1 cellular context compared by ENCODE assay signal in the genomic region with DNA sequence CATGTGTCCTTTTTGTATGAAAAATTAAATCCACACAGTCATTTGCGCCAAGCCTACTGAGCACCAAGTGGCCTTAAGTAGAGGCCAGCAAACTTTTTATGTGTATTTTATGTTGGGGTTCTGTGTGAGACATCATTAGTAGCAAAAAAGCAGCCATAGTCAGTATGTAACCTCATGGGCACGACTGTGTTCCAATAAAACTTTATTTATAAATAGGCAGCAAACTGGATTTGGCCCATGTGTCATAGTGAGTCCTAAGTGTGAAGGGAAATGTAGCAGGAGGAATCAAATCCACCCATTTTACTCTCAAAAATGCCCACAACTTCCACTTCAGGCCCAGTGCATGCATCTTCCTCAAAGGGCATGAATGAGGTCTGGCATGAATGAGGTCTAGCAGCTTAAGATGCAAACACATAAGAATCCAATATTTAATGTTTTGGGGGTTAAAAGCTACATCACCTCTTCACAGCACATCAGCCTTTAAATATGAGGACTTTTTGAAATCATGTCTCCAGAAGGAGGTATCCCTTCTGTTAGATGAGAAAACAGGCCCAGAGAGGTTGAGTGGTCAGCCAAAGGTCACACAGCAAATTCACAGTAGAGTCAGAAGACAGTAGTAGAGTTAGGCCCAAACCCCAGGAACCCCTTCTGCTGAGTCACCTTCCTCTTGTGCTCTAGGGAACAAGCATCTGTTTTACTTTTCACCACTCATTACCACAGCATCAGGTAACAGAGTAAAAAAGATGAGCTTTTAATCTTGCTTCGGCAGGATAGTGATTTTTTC.
TF ChIP-seq lines count a peak whose summit lies in the region.

No MANE protein-coding gene starts in this region.

TF ChIP-seq in K562, 482 proteins besides CTCF, POLR2A, EP300 and RAD21 (continued from another document):
- no peak for TF ChIP-seq CUX1 (CRISPR knock-in tag; IDR thresholded peaks at IDR 0.05)
- peak; percentile 79 for TF ChIP-seq CHD4 (IDR thresholded peaks at IDR 0.05; ENCODE audit: insufficient read depth, insufficient replicate concordance, low read depth, low read length, poor library complexity, severe bottlenecking)
- no peak for TF ChIP-seq HMG20A (CRISPR knock-in tag; conservative IDR thresholded peaks at IDR 0.05)
- TF ChIP-seq CEBPB (tag; IDR thresholded peaks at IDR 0.05), result no peak
- TF ChIP-seq USF1 (CRISPR knock-in tag; IDR thresholded peaks at IDR 0.05), result no peak
- TF ChIP-seq ZFP36 (IDR thresholded peaks at IDR 0.05; ENCODE audit: low read depth, low read length, partially characterized antibody), result peak; percentile 93
- TF ChIP-seq, protein P1, sequence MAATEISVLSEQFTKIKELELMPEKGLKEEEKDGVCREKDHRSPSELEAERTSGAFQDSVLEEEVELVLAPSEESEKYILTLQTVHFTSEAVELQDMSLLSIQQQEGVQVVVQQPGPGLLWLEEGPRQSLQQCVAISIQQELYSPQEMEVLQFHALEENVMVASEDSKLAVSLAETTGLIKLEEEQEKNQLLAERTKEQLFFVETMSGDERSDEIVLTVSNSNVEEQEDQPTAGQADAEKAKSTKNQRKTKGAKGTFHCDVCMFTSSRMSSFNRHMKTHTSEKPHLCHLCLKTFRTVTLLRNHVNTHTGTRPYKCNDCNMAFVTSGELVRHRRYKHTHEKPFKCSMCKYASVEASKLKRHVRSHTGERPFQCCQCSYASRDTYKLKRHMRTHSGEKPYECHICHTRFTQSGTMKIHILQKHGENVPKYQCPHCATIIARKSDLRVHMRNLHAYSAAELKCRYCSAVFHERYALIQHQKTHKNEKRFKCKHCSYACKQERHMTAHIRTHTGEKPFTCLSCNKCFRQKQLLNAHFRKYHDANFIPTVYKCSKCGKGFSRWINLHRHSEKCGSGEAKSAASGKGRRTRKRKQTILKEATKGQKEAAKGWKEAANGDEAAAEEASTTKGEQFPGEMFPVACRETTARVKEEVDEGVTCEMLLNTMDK (IDR thresholded peaks at IDR 0.05; ENCODE audit: borderline replicate concordance, insufficient read depth, low read depth, low read length, poor library complexity, severe bottlenecking), result no peak
- TF ChIP-seq PHF20 (IDR thresholded peaks at IDR 0.05; ENCODE audit: partially characterized antibody), result peak; percentile 43
- TF ChIP-seq ZNF699 (CRISPR knock-in tag; IDR thresholded peaks at IDR 0.05; ENCODE audit: insufficient replicate concordance), result no peak
- no peak for TF ChIP-seq ZNF511 (CRISPR knock-in tag; IDR thresholded peaks at IDR 0.05)
- TF ChIP-seq SMARCB1 (IDR thresholded peaks at IDR 0.05; ENCODE audit: insufficient read length, low read depth), result no peak
- TF ChIP-seq ZNF445 (CRISPR knock-in tag; IDR thresholded peaks at IDR 0.05; ENCODE audit: low read depth), result no peak
- TF ChIP-seq, protein P2, sequence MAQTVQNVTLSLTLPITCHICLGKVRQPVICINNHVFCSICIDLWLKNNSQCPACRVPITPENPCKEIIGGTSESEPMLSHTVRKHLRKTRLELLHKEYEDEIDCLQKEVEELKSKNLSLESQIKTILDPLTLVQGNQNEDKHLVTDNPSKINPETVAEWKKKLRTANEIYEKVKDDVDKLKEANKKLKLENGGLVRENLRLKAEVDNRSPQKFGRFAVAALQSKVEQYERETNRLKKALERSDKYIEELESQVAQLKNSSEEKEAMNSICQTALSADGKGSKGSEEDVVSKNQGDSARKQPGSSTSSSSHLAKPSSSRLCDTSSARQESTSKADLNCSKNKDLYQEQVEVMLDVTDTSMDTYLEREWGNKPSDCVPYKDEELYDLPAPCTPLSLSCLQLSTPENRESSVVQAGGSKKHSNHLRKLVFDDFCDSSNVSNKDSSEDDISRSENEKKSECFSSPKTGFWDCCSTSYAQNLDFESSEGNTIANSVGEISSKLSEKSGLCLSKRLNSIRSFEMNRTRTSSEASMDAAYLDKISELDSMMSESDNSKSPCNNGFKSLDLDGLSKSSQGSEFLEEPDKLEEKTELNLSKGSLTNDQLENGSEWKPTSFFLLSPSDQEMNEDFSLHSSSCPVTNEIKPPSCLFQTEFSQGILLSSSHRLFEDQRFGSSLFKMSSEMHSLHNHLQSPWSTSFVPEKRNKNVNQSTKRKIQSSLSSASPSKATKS (CRISPR knock-in tag; IDR thresholded peaks at IDR 0.05), result no peak
- peak; percentile 49; the same call in 1 of the 2 replicates for TF ChIP-seq ZFX (CRISPR knock-in tag; IDR thresholded peaks at IDR 0.05)
- peak in 1 of 2 experiments; percentile 70; a peak in 2 of 4 replicates for TF ChIP-seq RCOR1 (IDR thresholded peaks at IDR 0.05; ENCODE audit: borderline replicate concordance in 1 of 2, low read depth in 2 of 2, low read length in 2 of 2)
- TF ChIP-seq KDM1A (IDR thresholded peaks at IDR 0.05), result peak; percentile 79 to 92; a peak in 3 of 4 replicates
- TF ChIP-seq RBM25 (IDR thresholded peaks at IDR 0.05; ENCODE audit: low read depth, low read length, severe bottlenecking), result peak; percentile 98
- TF ChIP-seq POU5F1 (IDR thresholded peaks at IDR 0.05; ENCODE audit: borderline replicate concordance, low read depth, low read length, partially characterized antibody), result no peak
- no peak for TF ChIP-seq RFX1 (IDR thresholded peaks at IDR 0.05)
- peak; percentile 97 for TF ChIP-seq BCOR (IDR thresholded peaks at IDR 0.05)
- TF ChIP-seq IRF2 (CRISPR knock-in tag; IDR thresholded peaks at IDR 0.05), result no peak
- TF ChIP-seq ERF (CRISPR knock-in tag; IDR thresholded peaks at IDR 0.05), result no peak
- TF ChIP-seq ZBTB40 (IDR thresholded peaks at IDR 0.05), result peak; percentile 97
- peak; percentile 91 for TF ChIP-seq ZBTB40 (CRISPR knock-in tag; IDR thresholded peaks at IDR 0.05)
- no peak for TF ChIP-seq PHF8 (IDR thresholded peaks at IDR 0.05; ENCODE audit: borderline replicate concordance, low read length)
- peak; percentile 86; the same call in 1 of the 2 replicates for TF ChIP-seq HDAC2 (IDR thresholded peaks at IDR 0.05)
- peak; percentile 92 for TF ChIP-seq SMARCA5 (IDR thresholded peaks at IDR 0.05)
- TF ChIP-seq, protein P3, sequence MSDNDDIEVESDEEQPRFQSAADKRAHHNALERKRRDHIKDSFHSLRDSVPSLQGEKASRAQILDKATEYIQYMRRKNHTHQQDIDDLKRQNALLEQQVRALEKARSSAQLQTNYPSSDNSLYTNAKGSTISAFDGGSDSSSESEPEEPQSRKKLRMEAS (CRISPR knock-in tag; IDR thresholded peaks at IDR 0.05), result no peak
- peak; percentile 59; the same call in 1 of the 2 replicates for TF ChIP-seq CBX1 (IDR thresholded peaks at IDR 0.05; ENCODE audit: low read depth)
- peak; percentile 79 for TF ChIP-seq BRD9 (IDR thresholded peaks at IDR 0.05; ENCODE audit: low read depth, partially characterized antibody)
- 0 out of 2 replicates have a peak, but pooled peaks have one; percentile 9 for TF ChIP-seq L3MBTL2 (IDR thresholded peaks at IDR 0.05)
- no peak for TF ChIP-seq JUND (IDR thresholded peaks at IDR 0.05; ENCODE audit: borderline replicate concordance, low read depth, low read length)
- no peak for TF ChIP-seq JUND (tag; IDR thresholded peaks at IDR 0.05; ENCODE audit: borderline replicate concordance, low read depth, low read length)
- TF ChIP-seq ZNF239 (CRISPR knock-in tag; IDR thresholded peaks at IDR 0.05), result no peak
- TF ChIP-seq BACH1 (tag; IDR thresholded peaks at IDR 0.05), result no peak
- no peak for TF ChIP-seq HCFC1 (IDR thresholded peaks at IDR 0.05; ENCODE audit: low read depth, low read length)
- peak; percentile 38; the same call in 1 of the 2 replicates for TF ChIP-seq ADNP (tag; IDR thresholded peaks at IDR 0.05)
